In the genomic region with DNA sequence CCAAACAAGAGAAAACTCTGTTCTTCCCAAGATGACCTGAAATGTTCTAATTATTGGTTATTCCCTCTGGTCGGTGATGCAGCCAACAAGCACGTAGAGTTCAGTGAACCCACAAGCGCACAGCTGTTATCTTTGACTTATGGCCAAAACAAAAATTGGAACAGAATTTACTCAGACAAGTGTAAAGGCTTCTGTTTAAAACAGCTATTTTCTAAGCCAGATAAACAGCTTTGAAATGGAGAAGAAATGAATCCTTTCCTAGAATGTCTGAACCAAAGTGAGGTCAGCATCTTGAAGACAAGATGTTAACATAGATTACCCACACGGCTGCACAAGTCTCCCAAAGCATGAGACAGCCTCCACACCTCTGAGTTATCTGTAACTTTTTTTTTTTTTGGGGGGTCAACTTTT, we compare ENCODE assay signal across 16 cellular contexts.
DNase-seq lines count a peak whose midpoint lies in the region; ATAC-seq, FAIRE-seq and TF ChIP-seq lines count a peak whose summit lies in the region.
"Had no signal": no experiment of that assay in that cellular context is flagged by ENCODE, and none has a peak within 500 bp of the region (broad histone marks: within the 10 kb centered on the region; RNA-seq: fewer than 3 reads in every experiment).

No MANE protein-coding gene starts in this region.

- WGBS in gastroesophageal sphincter (ENCODE audit: low coverage in 1 of 2), 2 donors, result 8 to 25% methylated on average over 4 of the region's 4 CpGs
- 41% methylated on average over 4 of the region's 4 CpGs for WGBS in mammary epithelial cell (ENCODE audit: low coverage, missing lambda C conversion rate)

- no peak for TF ChIP-seq EP300 in gastroesophageal sphincter (IDR thresholded peaks at IDR 0.05)

- dilution Hi-C loops in mammary epithelial cell (cut with HindIII; ENCODE audit: low sequenced_read_pairs), result no loop called here

- H4K20me1 ChIP-seq in astrocyte (ENCODE audit: insufficient read depth, low read length), result no peaks in the 10 kb centered on the region
- no peaks in the 10 kb centered on the region for H4K20me1 ChIP-seq in mammary epithelial cell (ENCODE audit: insufficient read depth, low read length)

- H3K27me3 ChIP-seq in astrocyte (ENCODE audit: insufficient read depth, low read length) (peaks cover 33% of the 10 kb centered on the region), gastroesophageal sphincter (no peaks in the 10 kb centered on the region), gastrocnemius medialis (no peaks in the 10 kb centered on the region), mammary epithelial cell (ENCODE audit: insufficient read depth, low read length) (no peaks in the 10 kb centered on the region)
- H3K27me3 ChIP-seq: ascending aorta, suprapubic skin had no signal

- TF ChIP-seq POLR2A in gastroesophageal sphincter (IDR thresholded peaks at IDR 0.05) (no peak), gastrocnemius medialis (IDR thresholded peaks at IDR 0.05) (no peak)

- intact Hi-C loops in gastrocnemius medialis (cut with DNase I; ENCODE audit: low total_unique reads), result no loop called here
- intact Hi-C loops in mammary epithelial cell (cut with micrococcal nuclease), result no loop called here

- CTCF ChIA-PET in mammary epithelial cell (lab: Charles Lee; ENCODE audit: low non-redundant PET), result no interaction called here

- no peak overlapping the region for H3K4me3 Mint-ChIP-seq in astrocyte (ENCODE audit: unreplicated experiment)

- peak; percentile 67 for ATAC-seq in gastroesophageal sphincter
- ATAC-seq in gastrocnemius medialis, result peak in 1 of 2 donors; percentile 60
- ATAC-seq in HG02852 (IDR thresholded peaks at IDR 0.05; ENCODE audit: unreplicated experiment), result no peak
- ATAC-seq: lower lobe of right lung had no signal

- H3K4me1 ChIP-seq in astrocyte (ENCODE audit: insufficient read depth, low read length) (peaks cover 15% of the 10 kb centered on the region), gastroesophageal sphincter (peaks cover 0 to 24% (median 7%) of the 10 kb centered on the region in 3 donors), gastrocnemius medialis (peaks cover 0 to 10% of the 10 kb centered on the region in 2 donors), mammary epithelial cell (ENCODE audit: insufficient read depth, low read length) (no peaks in the 10 kb centered on the region)
- H3K4me1 ChIP-seq: ascending aorta had no signal

- no peaks in the 10 kb centered on the region for H3K36me3 Mint-ChIP-seq in astrocyte (ENCODE audit: low read depth, unreplicated experiment)

- in situ Hi-C loops in gastrocnemius medialis (cut with MboI; ENCODE audit: low sequenced_read_pairs in 4 of 4), result no loop called here
- in situ Hi-C loops in mammary epithelial cell (cut with MboI; ENCODE audit: low sequenced_read_pairs in 2 of 2), result no loop called here

- no peaks in the 10 kb centered on the region for H3K27me3 Mint-ChIP-seq in astrocyte (ENCODE audit: low read depth, unreplicated experiment)

- H3K27ac ChIP-seq in astrocyte (ENCODE audit: low read depth, low read length) (no peak overlapping the region), gastroesophageal sphincter (peak overlapping the region in 1 of 4 donors; percentile 17), gastrocnemius medialis (no peak overlapping the region), mammary epithelial cell (ENCODE audit: insufficient read depth, low read depth, low read length) (no peak overlapping the region)
- H3K27ac ChIP-seq: ascending aorta, epithelial cell of prostate, lower lobe of right lung, RWPE1, suprapubic skin, WERI-Rb-1 had no signal

- DNase-seq in HS-27A (ENCODE audit: low read depth) (peak; percentile 66), astrocyte (ENCODE audit: low read depth) (peak; percentile 93), gastrocnemius medialis (peak; percentile 4 to 10), midbrain (lab: John Stamatoyannopoulos, UW) (no peak), mammary epithelial cell (no peak)
- DNase-seq in stimulated activated CD4-positive, alpha-beta T cell treated with anti-CD3 and anti-CD28 coated beads, Interleukin-4, amount 100 ng/mL, for 4 hours, result no peak
- DNase-seq: activated T-cell treated with anti-CD3 and anti-CD28 coated beads for 4 hours, DMS53, lower lobe of right lung, WERI-Rb-1 had no signal

- H3K79me2 ChIP-seq in astrocyte (ENCODE audit: insufficient read depth, low read length) (no peaks in the 10 kb centered on the region), mammary epithelial cell (ENCODE audit: insufficient read depth, low read length) (no peaks in the 10 kb centered on the region)

- peaks cover 3% of the 10 kb centered on the region for H3K4me1 Mint-ChIP-seq in astrocyte (ENCODE audit: low read depth, unreplicated experiment)

- H2AFZ ChIP-seq in astrocyte (ENCODE audit: low read depth, low read length), result no peak overlapping the region
- no peak overlapping the region for H2AFZ ChIP-seq in mammary epithelial cell (ENCODE audit: low read depth, low read length)

- H3K4me3 ChIP-seq in astrocyte (ENCODE audit: insufficient read depth, low read depth, low read length), result no peak overlapping the region
- no peak overlapping the region for H3K4me3 ChIP-seq in gastroesophageal sphincter
- no peak overlapping the region for H3K4me3 ChIP-seq in gastrocnemius medialis
- no peak overlapping the region for H3K4me3 ChIP-seq in mammary epithelial cell (replicated peaks in 1 of 3; ENCODE audit: insufficient read depth in 1 of 3, low read depth in 2 of 3, low read length in 3 of 3)
- H3K4me3 ChIP-seq: ascending aorta, lower lobe of right lung, suprapubic skin had no signal

- BruUV-seq in mammary epithelial cell (replicated peaks; lab: Mats Ljungman, UMichigan), result no TSS peak

- no peaks in the 10 kb centered on the region for H3K9me3 ChIP-seq in astrocyte (ENCODE audit: insufficient read depth, low read depth, low read length)
- no peaks in the 10 kb centered on the region for H3K9me3 ChIP-seq in gastroesophageal sphincter
- no peaks in the 10 kb centered on the region for H3K9me3 ChIP-seq in gastrocnemius medialis
- no peaks in the 10 kb centered on the region for H3K9me3 ChIP-seq in mammary epithelial cell (replicated peaks; ENCODE audit: insufficient read depth, low read length)
- H3K9me3 ChIP-seq: ascending aorta, lower lobe of right lung, suprapubic skin had no signal

- TF ChIP-seq CTCF in astrocyte (IDR thresholded peaks at IDR 0.05; ENCODE audit: insufficient read depth, low read depth, low read length), result no peak
- TF ChIP-seq CTCF in gastroesophageal sphincter (IDR thresholded peaks at IDR 0.05), result no peak
- no peak for TF ChIP-seq CTCF in gastrocnemius medialis (IDR thresholded peaks at IDR 0.05 in 4 of 5, conservative IDR thresholded peaks at IDR 0.05 in 1 of 5)
- TF ChIP-seq CTCF in mammary epithelial cell (conservative IDR thresholded peaks at IDR 0.05 in 1 of 2, IDR thresholded peaks at IDR 0.05 in 1 of 2; ENCODE audit: extremely low read depth in 1 of 2, insufficient read depth in 1 of 2, low read depth in 1 of 2, low read length in 2 of 2), result no peak

- FAIRE-seq in astrocyte (lab: Jason Lieb, UNC), result no peak

- no peaks in the 10 kb centered on the region for H3K36me3 ChIP-seq in astrocyte (ENCODE audit: insufficient read depth, low read length)
- H3K36me3 ChIP-seq in gastroesophageal sphincter, result no peaks in the 10 kb centered on the region
- H3K36me3 ChIP-seq in gastrocnemius medialis, result no peaks in the 10 kb centered on the region
- H3K36me3 ChIP-seq in mammary epithelial cell (ENCODE audit: insufficient read depth, low read length), result no peaks in the 10 kb centered on the region
- H3K36me3 ChIP-seq: ascending aorta, lower lobe of right lung, suprapubic skin, WERI-Rb-1 had no signal

- H3K9ac ChIP-seq in astrocyte (ENCODE audit: low read length), result no peak overlapping the region
- no peak overlapping the region for H3K9ac ChIP-seq in mammary epithelial cell (ENCODE audit: insufficient read depth, low read length)

- H3K4me2 ChIP-seq in astrocyte (ENCODE audit: low read length), result peak overlapping the region; percentile 55
- H3K4me2 ChIP-seq in mammary epithelial cell (ENCODE audit: insufficient read depth, low read depth, low read length), result no peak overlapping the region

- no peak overlapping the region for H3K27ac Mint-ChIP-seq in astrocyte (ENCODE audit: unreplicated experiment)

- no peaks in the 10 kb centered on the region for H3K9me3 Mint-ChIP-seq in astrocyte (ENCODE audit: unreplicated experiment)

Comparison
In these comparisons a context has a peak if more than half of its experiments do, and no peak if none do; other contexts are left out.
1. DNase-seq: peak in HS-27A (single experiment), astrocyte (single experiment) and gastrocnemius medialis (2 of 2); none in midbrain (single experiment), mammary epithelial cell (single experiment) and stimulated activated CD4-positive, alpha-beta T cell treated with anti-CD3 and anti-CD28 coated beads, Interleukin-4, amount 100 ng/mL, for 4 hours (0 of 2).